ENCODE assay signal across 28 cellular contexts in genomic region chr7:147990079-147990478, GRCh38.
DNase-seq lines count a peak whose midpoint lies in the region; ATAC-seq and TF ChIP-seq lines count a peak whose summit lies in the region.
"Had no signal": no experiment of that assay in that cellular context is flagged by ENCODE, and none has a peak within 500 bp of the region (broad histone marks: within the 10 kb centered on the region; RNA-seq: fewer than 3 reads in every experiment).

No MANE protein-coding gene starts in this region.

- H3K9me3 Mint-ChIP-seq in endodermal cell = peaks cover 49% of the 10 kb centered on the region
- H3K9me3 Mint-ChIP-seq: CD8-positive, alpha-beta T cell had no signal

- no peaks in the 10 kb centered on the region for H3K9me3 ChIP-seq in HEK293 (ENCODE audit: control insufficient read depth, insufficient read depth, low read depth, low read length)
- peaks cover 59% of the 10 kb centered on the region for H3K9me3 ChIP-seq in endodermal cell (ENCODE audit: control insufficient read depth, low read length)
- H3K9me3 ChIP-seq: A549, BE2C had no signal

- POLR2A ChIA-PET in HEK293 (lab: Yijun Ruan, JAX) = no interaction called here

- peaks cover 6% of the 10 kb centered on the region for H3K4me1 Mint-ChIP-seq in endodermal cell
- H3K4me1 Mint-ChIP-seq: B cell; CD14-positive monocyte; CD4-positive, alpha-beta memory T cell; CD4-positive, CD25-positive, alpha-beta regulatory T cell; CD8-positive, alpha-beta memory T cell had no signal

- H3K27me3 ChIP-seq in endodermal cell (ENCODE audit: control insufficient read depth, insufficient read depth, low read length, poor library complexity, severe bottlenecking) = no peaks in the 10 kb centered on the region
- H3K27me3 ChIP-seq: BE2C; BLaER1; BLaER1 treated with 17β-estradiol and CSF1 and Interleukin-3, amounts not matched to agents 10 nM and 100 nM had no signal

- TF ChIP-seq CTCF in HEK293 (tag by site-specific recombination; IDR thresholded peaks at IDR 0.05) = no peak
- TF ChIP-seq CTCF in endodermal cell (conservative IDR thresholded peaks at IDR 0.05) = no peak

- no peak overlapping the region for H3K27ac Mint-ChIP-seq in endodermal cell
- H3K27ac Mint-ChIP-seq: B cell; CD14-positive monocyte; CD4-positive, alpha-beta memory T cell; CD4-positive, alpha-beta T cell; CD8-positive, alpha-beta memory T cell; CD8-positive, alpha-beta T cell had no signal

- ATAC-seq in HG03025 (IDR thresholded peaks at IDR 0.05; ENCODE audit: low FRiP score, unreplicated experiment) = no peak
- no peak for ATAC-seq in GM19463 (IDR thresholded peaks at IDR 0.05; ENCODE audit: unreplicated experiment)
- ATAC-seq: A549; CD8-positive, alpha-beta T cell had no signal

- 75 to 78% methylated on average over 1 of the region's 1 CpG for WGBS in endodermal cell (ENCODE audit: insufficient coverage in 1 of 2, insufficient read length in 1 of 2), 2 experiments

- H3K36me3 Mint-ChIP-seq in endodermal cell (ENCODE audit: low read depth) = no peaks in the 10 kb centered on the region
- H3K36me3 Mint-ChIP-seq: CD14-positive monocyte; CD4-positive, alpha-beta memory T cell; CD4-positive, CD25-positive, alpha-beta regulatory T cell; CD8-positive, alpha-beta memory T cell; CD8-positive, alpha-beta T cell had no signal

- no peak overlapping the region for H3K4me3 ChIP-seq in HEK293 (ENCODE audit: low read depth, low read length)
- H3K4me3 ChIP-seq in endodermal cell (ENCODE audit: low read length) = peak overlapping the region; percentile 56
- H3K4me3 ChIP-seq: A549; BLaER1; BLaER1 treated with 17β-estradiol and CSF1 and Interleukin-3, amounts not matched to agents 10 nM and 100 nM had no signal

- no peak overlapping the region for H3K27ac ChIP-seq in HEK293 (ENCODE audit: extremely low read depth, low read depth, low read length)
- H3K27ac ChIP-seq in endodermal cell (ENCODE audit: low read depth, low read length) = no peak overlapping the region
- H3K27ac ChIP-seq: 22Rv1; A549; BLaER1; BLaER1 treated with 17β-estradiol and CSF1 and Interleukin-3, amounts not matched to agents 10 nM and 100 nM; C4-2B had no signal

- H3K4me1 ChIP-seq in HEK293 (ENCODE audit: control insufficient read depth, insufficient read depth, low read length) (no peaks in the 10 kb centered on the region), endodermal cell (ENCODE audit: control insufficient read depth, insufficient read depth, low read length) (no peaks in the 10 kb centered on the region)
- H3K4me1 ChIP-seq: A549, BE2C, BLaER1, Caco-2 had no signal

- no peak for DNase-seq in endodermal cell
- DNase-seq: 8988T; ACHN; AML-193; BE2C; C1 segment of cervical spinal cord; Caco-2; Calu3; CD4-positive, alpha-beta memory T cell; CD4-positive, alpha-beta T cell; CD4-positive, CD25-positive, alpha-beta regulatory T cell; CD8-positive, alpha-beta memory T cell; CD8-positive, alpha-beta T cell; DMS 273 treated with DMSO at 0.1 percent for 48 hours; DMS79; DMS79 treated with DMSO at 0.1 percent for 48 hours; DND-41; EL had no signal

- CTCF ChIA-PET in HEK293 (lab: Yijun Ruan, JAX) = no interaction called here

- H3K4me3 Mint-ChIP-seq in endodermal cell = no peak overlapping the region
- H3K4me3 Mint-ChIP-seq: B cell; CD14-positive monocyte; CD4-positive, alpha-beta memory T cell; CD4-positive, alpha-beta T cell; CD4-positive, CD25-positive, alpha-beta regulatory T cell; CD8-positive, alpha-beta memory T cell; CD8-positive, alpha-beta T cell had no signal

- no peak overlapping the region for H3K9ac ChIP-seq in endodermal cell (ENCODE audit: extremely low read depth, low read length, poor library complexity, severe bottlenecking)
- H3K9ac ChIP-seq: BLaER1; BLaER1 treated with 17β-estradiol and CSF1 and Interleukin-3, amounts not matched to agents 10 nM and 100 nM had no signal

- no peaks in the 10 kb centered on the region for H3K36me3 ChIP-seq in HEK293 (ENCODE audit: control insufficient read depth in 2 of 2, insufficient read depth in 1 of 2, low read length in 2 of 2)
- no peaks in the 10 kb centered on the region for H3K36me3 ChIP-seq in endodermal cell (ENCODE audit: control insufficient read depth, insufficient read depth, low read length)
- H3K36me3 ChIP-seq: BE2C; BLaER1; BLaER1 treated with 17β-estradiol and CSF1 and Interleukin-3, amounts not matched to agents 10 nM and 100 nM had no signal

- no peaks in the 10 kb centered on the region for H3K27me3 Mint-ChIP-seq in endodermal cell (ENCODE audit: insufficient read depth)
- H3K27me3 Mint-ChIP-seq: B cell; CD4-positive, alpha-beta memory T cell had no signal

TF ChIP-seq in HEK293, 187 proteins besides CTCF, POLR2A, EP300 and RAD21:
- TF ChIP-seq ZNF280C (tag by site-specific recombination; IDR thresholded peaks at IDR 0.05) = no peak
- peak; percentile 66 for TF ChIP-seq SETDB1 (IDR thresholded peaks at IDR 0.05; ENCODE audit: insufficient read length, low read length)
- no peak for TF ChIP-seq KLF16 (tag by site-specific recombination; IDR thresholded peaks at IDR 0.05)
- peak; percentile 82; the same call in 1 of the 2 replicates for TF ChIP-seq TRIM28 (IDR thresholded peaks at IDR 0.05; ENCODE audit: borderline replicate concordance, low read length)
